8 cellular contexts compared by ENCODE assay signal in the genomic region with DNA sequence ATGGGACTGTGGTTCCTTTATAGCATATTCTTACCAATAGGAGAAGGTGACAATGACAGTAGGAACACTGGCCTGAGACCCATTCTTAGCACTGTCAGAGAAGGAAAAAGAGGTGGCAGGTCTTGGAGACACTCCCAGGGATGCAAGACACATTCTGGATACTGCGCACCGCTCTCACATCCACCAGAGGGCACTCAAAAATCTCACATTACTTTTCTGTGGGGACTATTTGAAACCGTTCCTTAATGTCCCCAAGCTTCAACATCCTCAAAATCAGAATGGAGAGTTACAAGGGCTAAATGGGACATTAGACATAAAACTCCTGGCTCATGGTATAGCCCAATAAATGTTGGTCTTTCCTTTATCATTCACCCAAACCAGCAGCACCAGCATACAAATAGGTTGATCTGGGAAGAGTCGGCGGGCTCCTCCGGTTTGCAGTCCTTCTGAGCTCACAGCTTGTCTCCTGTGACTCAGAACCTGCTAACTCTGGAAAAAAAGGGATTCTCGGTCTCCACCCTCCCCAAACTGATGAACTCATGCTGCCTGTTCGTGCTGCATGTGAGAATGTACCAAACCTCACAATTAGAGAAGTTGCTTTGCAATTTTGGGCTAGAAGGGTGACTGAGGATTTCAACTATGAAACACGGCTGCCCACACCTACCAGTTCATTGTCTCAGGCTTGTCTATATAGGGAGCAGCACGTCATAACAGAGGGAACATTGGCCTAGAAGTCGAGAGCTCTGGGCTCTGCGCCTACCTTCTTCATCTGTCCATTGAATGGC.
A peak's percentile ranks its signal among the peaks of the same experiment; 100 is the strongest.
DNase-seq lines count a peak whose midpoint lies in the region; ATAC-seq and TF ChIP-seq lines count a peak whose summit lies in the region.

No MANE protein-coding gene starts in this region.

- H3K27me3 Mint-ChIP-seq in stimulated activated naive CD8-positive, alpha-beta T cell treated with anti-CD3 and anti-CD28 coated beads, Interleukin-15, amount 100 ng/mL, for 72 hours, result no peaks in the 10 kb centered on the region

- TF ChIP-seq CTCF in HFF-Myc (IDR thresholded peaks at IDR 0.05; ENCODE audit: low read depth, low read length, missing control alignments), result peak; percentile 77

- peak; percentile 5 for DNase-seq in DMS79 (lab: John Stamatoyannopoulos, UW)
- no peak for DNase-seq in HFF-Myc (ENCODE audit: extremely low read depth, low read depth)
- peak; percentile 47 for DNase-seq in NCI-H526 treated with DMSO at 0.1 percent for 48 hours (lab: John Stamatoyannopoulos, UW)
- DNase-seq in brain pericyte (ENCODE audit: low read depth, low spot score), result peak; percentile 11
- DNase-seq in islet precursor cell, result peak; percentile 73
- no peak for DNase-seq in stimulated activated naive CD8-positive, alpha-beta T cell treated with anti-CD3 and anti-CD28 coated beads, Interleukin-15, amount 100 ng/mL, for 72 hours

- H3K4me3 ChIP-seq in HFF-Myc (replicated peaks; ENCODE audit: low read depth, low read length), result no peak overlapping the region

- H3K4me1 Mint-ChIP-seq in stimulated activated naive CD8-positive, alpha-beta T cell treated with anti-CD3 and anti-CD28 coated beads, Interleukin-15, amount 100 ng/mL, for 72 hours, result peaks cover 23% of the 10 kb centered on the region

- peak; percentile 32 for ATAC-seq in stimulated activated naive CD8-positive, alpha-beta T cell treated with anti-CD3 and anti-CD28 coated beads, Interleukin-15, amount 100 ng/mL, for 72 hours
- ATAC-seq in HG03457 (IDR thresholded peaks at IDR 0.05; ENCODE audit: unreplicated experiment), result no peak
- ATAC-seq in GM18858 (IDR thresholded peaks at IDR 0.05; ENCODE audit: unreplicated experiment), result no peak

- H3K4me3 Mint-ChIP-seq in stimulated activated naive CD8-positive, alpha-beta T cell treated with anti-CD3 and anti-CD28 coated beads, Interleukin-15, amount 100 ng/mL, for 72 hours, result no peak overlapping the region

- no peaks in the 10 kb centered on the region for H3K9me3 Mint-ChIP-seq in stimulated activated naive CD8-positive, alpha-beta T cell treated with anti-CD3 and anti-CD28 coated beads, Interleukin-15, amount 100 ng/mL, for 72 hours

- H3K27ac Mint-ChIP-seq in stimulated activated naive CD8-positive, alpha-beta T cell treated with anti-CD3 and anti-CD28 coated beads, Interleukin-15, amount 100 ng/mL, for 72 hours, result no peak overlapping the region

Comparison
In these comparisons a context has a peak if more than half of its experiments do, and no peak if none do; other contexts are left out.
1. DNase-seq: peak in DMS79 (single experiment), NCI-H526 treated with DMSO at 0.1 percent for 48 hours (single experiment), brain pericyte (single experiment) and islet precursor cell (single experiment); none in HFF-Myc (single experiment) and stimulated activated naive CD8-positive, alpha-beta T cell treated with anti-CD3 and anti-CD28 coated beads, Interleukin-15, amount 100 ng/mL, for 72 hours (0 of 2).